In the genomic region with DNA sequence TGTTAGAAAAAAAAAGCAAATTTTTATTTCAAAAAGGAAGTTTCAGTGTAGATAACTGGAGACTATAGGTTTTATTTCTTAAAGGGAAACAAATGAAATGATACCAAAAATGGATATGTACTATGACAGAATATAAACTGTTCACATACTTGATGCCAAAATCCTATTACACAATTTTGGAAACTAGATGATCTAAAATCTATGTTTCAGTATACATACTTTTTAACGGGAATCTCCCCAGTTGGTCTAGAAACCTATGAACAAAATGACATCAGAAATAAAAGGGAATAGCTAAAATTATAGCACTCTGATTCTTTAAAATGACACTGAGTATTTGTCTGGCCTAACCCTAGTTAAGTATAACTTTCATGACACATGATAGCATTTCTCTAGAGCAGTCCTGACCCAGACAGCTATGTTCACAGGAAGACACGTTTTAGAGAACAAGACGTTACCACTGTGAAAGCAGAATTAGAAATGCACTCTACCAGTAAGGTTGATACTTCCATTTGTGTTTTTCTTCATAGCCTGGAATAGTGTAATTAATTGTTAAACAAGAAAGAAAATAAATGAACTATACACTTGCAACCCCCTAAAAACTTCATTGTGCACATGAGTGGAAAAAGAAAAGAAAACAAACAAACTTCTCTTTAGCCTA, we compare ENCODE assay signal across 10 cellular contexts. TPM values are rescaled to one million over a fixed set of nuclear protein-coding genes. Genes with fewer than 3 reads are reported as not detected.
A peak's percentile ranks its signal among the peaks of the same experiment; 100 is the strongest.
DNase-seq lines count a peak whose midpoint lies in the region; ATAC-seq, FAIRE-seq and TF ChIP-seq lines count a peak whose summit lies in the region.
"Had no signal": no experiment of that assay in that cellular context is flagged by ENCODE, and none has a peak within 500 bp of the region (broad histone marks: within the 10 kb centered on the region; RNA-seq: fewer than 3 reads in every experiment).

No MANE protein-coding gene starts in this region.

- peaks cover 55% of the 10 kb centered on the region for H3K4me1 ChIP-seq in psoas muscle

- peak in 2 of 4 donors; percentile 31 to 40 for ATAC-seq in psoas muscle
- no peak for ATAC-seq in HG03039 (IDR thresholded peaks at IDR 0.05; ENCODE audit: unreplicated experiment)
- no peak for ATAC-seq in GM18858 (IDR thresholded peaks at IDR 0.05; ENCODE audit: unreplicated experiment)

- H3K27me3 Mint-ChIP-seq in Calu3 (ENCODE audit: unreplicated experiment) (no peaks in the 10 kb centered on the region), IgD-negative memory B cell (no peaks in the 10 kb centered on the region)

- peak overlapping the region; percentile 92 for H3K27ac ChIP-seq in psoas muscle

- DNase-seq in Calu3 (no peak), choroid plexus epithelial cell (ENCODE audit: low read depth) (peak; percentile 35), psoas muscle (no peak), urothelium cell line (ENCODE audit: low spot score) (no peak)
- DNase-seq: NCI-H2171 treated with DMSO at 0.1 percent for 48 hours had no signal

- H3K4me3 Mint-ChIP-seq in Calu3 (ENCODE audit: low read depth, unreplicated experiment), result peak overlapping the region; percentile 90
- peak overlapping the region; percentile 50 to 95 (median 88) for H3K4me3 Mint-ChIP-seq in IgD-negative memory B cell

- no peaks in the 10 kb centered on the region for H3K9me3 ChIP-seq in psoas muscle

- no peaks in the 10 kb centered on the region for H3K27me3 ChIP-seq in psoas muscle (ENCODE audit: insufficient read depth in 3 of 3, low read length in 2 of 3)

- H3K36me3 ChIP-seq in psoas muscle (ENCODE audit: insufficient read depth in 1 of 2, low read depth in 1 of 2), result peaks cover 4 to 30% of the 10 kb centered on the region in 2 donors

- intact Hi-C loops in Calu3 (cut with micrococcal nuclease; ENCODE audit: unreplicated experiment), result no loop called here
- intact Hi-C loops in psoas muscle (cut with DNase I), result loop anchor here in 1 of 2 donors (10.0 kb wide), 1 partner anchor 1138 kb away; a partner anchor contains a TSS

- no TSS peak for BruUV-seq in Calu3 (replicated peaks; lab: Mats Ljungman, UMichigan)

- H3K36me3 Mint-ChIP-seq in Calu3 (ENCODE audit: insufficient read depth, unreplicated experiment) (peaks cover 75% of the 10 kb centered on the region), IgD-negative memory B cell (peaks cover 3% of the 10 kb centered on the region)

- CTCF ChIA-PET in Calu3 (lab: Charles Lee), result interaction anchor here (0.5 kb wide), 1 partner anchor 78 kb away, joined by 4 read pairs; no protein-coding TSS in a partner anchor

- no peak for FAIRE-seq in urothelium cell line (lab: Jason Lieb, UNC)

- H3K9me3 Mint-ChIP-seq in Calu3 (ENCODE audit: low read depth, unreplicated experiment) (no peaks in the 10 kb centered on the region), IgD-negative memory B cell (no peaks in the 10 kb centered on the region)

- no peak for TF ChIP-seq CTCF in Calu3 (IDR thresholded peaks at IDR 0.05; ENCODE audit: unreplicated experiment)
- no peak for TF ChIP-seq CTCF in choroid plexus epithelial cell (conservative IDR thresholded peaks at IDR 0.05; ENCODE audit: low read depth, low read length)
- no peak for TF ChIP-seq CTCF in psoas muscle (IDR thresholded peaks at IDR 0.05)

- H3K4me3 ChIP-seq in choroid plexus epithelial cell (ENCODE audit: low read depth, low read length) (no peak overlapping the region), psoas muscle (peak overlapping the region; percentile 77)

- peak overlapping the region; percentile 94 for H3K27ac Mint-ChIP-seq in Calu3 (ENCODE audit: unreplicated experiment)
- H3K27ac Mint-ChIP-seq in IgD-negative memory B cell, result peak overlapping the region; percentile 76 to 92 (median 78)

- peaks cover 56% of the 10 kb centered on the region for H3K4me1 Mint-ChIP-seq in Calu3 (ENCODE audit: low read depth, unreplicated experiment)
- peaks cover 39 to 54% (median 41%) of the 10 kb centered on the region in 3 donors for H3K4me1 Mint-ChIP-seq in IgD-negative memory B cell

- 11 to 25% (median 11%) methylated on average over 3 of the region's 3 CpGs for WGBS in psoas muscle, 3 donors

RNA-seq across cellular contexts. Expression of a gene that starts 3.4 kb away (rescaled TPM):
- total RNA-seq in Calu3 (2022) (52.2 and 56.7 TPM in 2 replicates), psoas muscle (10 to 100 TPM; 46.0 to 97.6 (median 61.7) TPM)
- polyA plus RNA-seq in IgD-negative memory B cell (82.1 TPM), psoas muscle (10 to 100 TPM; 47.4 to 75.7 (median 71.4) TPM)

RNA-seq across cellular contexts. Expression of a gene that starts 20.2 kb away (rescaled TPM):
- total RNA-seq in Calu3 (2022) (0.50 and 0.59 TPM in 2 replicates), psoas muscle (100 to 1,000 TPM in 1 of 4 donors, 10 to 100 TPM in 3; 48.0 to 145 (median 81.8) TPM)
- polyA plus RNA-seq in IgD-negative memory B cell (not detected), psoas muscle (10 to 100 TPM; 13.5 to 25.1 (median 19.9) TPM)
- total RNA-seq: activated CD8-positive, alpha-beta memory T cell treated with anti-CD3 and anti-CD28 coated beads for 36 hours had no signal

RNA-seq across cellular contexts. Expression of a gene that starts 39.9 kb away (rescaled TPM):
- total RNA-seq in Calu3 (2022) (not detected in 2 replicates), psoas muscle (not detected)
- polyA plus RNA-seq in IgD-negative memory B cell (not detected), psoas muscle (under 1 TPM in 1 of 3 donors, not detected in 2; 0.04 TPM)
- total RNA-seq: activated CD8-positive, alpha-beta memory T cell treated with anti-CD3 and anti-CD28 coated beads for 36 hours; liver had no signal
- polyA plus RNA-seq: liver had no signal

Comparison
In these comparisons a context has a peak if more than half of its experiments do, and no peak if none do; other contexts are left out.
1. RNA of a gene that starts 20.2 kb away (total RNA-seq): 48.0 to 145 TPM in psoas muscle; 0.50 to 0.59 TPM in Calu3; every median in the first group is over 10 times any median in the second.